In genomic region chrX:103940257-103940656, GRCh38 we compare ENCODE assay signal across 7 cellular contexts. TPM values are rescaled to one million over a fixed set of nuclear protein-coding genes. Genes with fewer than 3 reads are reported as not detected.
A peak's percentile ranks its signal among the peaks of the same experiment; 100 is the strongest.
DNase-seq lines count a peak whose midpoint lies in the region; ATAC-seq and TF ChIP-seq lines count a peak whose summit lies in the region.
"Not testable (repeated sequence)": the region's sequence is repeated elsewhere in the genome, so short reads cannot be mapped to it uniquely, and the experiment has no call there.

No MANE protein-coding gene starts in this region.

- not testable (repeated sequence) for H3K9me3 Mint-ChIP-seq in Calu3 (ENCODE audit: low read depth, unreplicated experiment); T-helper 1 cell treated with Interleukin-12 subunit alpha and Interleukin-12 subunit beta and Interleukin-4 antibody, amounts not matched to agents 30 μg/mL and 1 μg/mL, for 36 hours; activated CD8-positive, alpha-beta T cell treated with anti-CD3 and anti-CD28 coated beads for 36 hours; activated T-helper 1 cell treated with anti-CD3 and anti-CD28 coated beads, Interleukin-12 subunit alpha, Interleukin-12 subunit beta, Interleukin-2, Interleukin-4 antibody, amounts not matched to agents 30 ng/mL and 10 ng/mL and 1 ng/mL, durations not matched to agents 14 hours and 24 hours and 36 hours; stimulated activated naive CD8-positive, alpha-beta T cell treated with anti-CD3 and anti-CD28 coated beads, Interleukin-15, amount 100 ng/mL, for 72 hours

- not testable (repeated sequence) for H2AK5ac ChIP-seq in mesenchymal stem cell (ENCODE audit: low read length, severe bottlenecking)

- H4K8ac ChIP-seq in mesenchymal stem cell (ENCODE audit: low read length) = not testable (repeated sequence)

- not testable (repeated sequence) for TF ChIP-seq CTCF in Calu3 (IDR thresholded peaks at IDR 0.05; ENCODE audit: unreplicated experiment); activated CD8-positive, alpha-beta T cell treated with anti-CD3 and anti-CD28 coated beads for 36 hours (IDR thresholded peaks at IDR 0.05)

- POLR2A ChIA-PET in activated CD8-positive, alpha-beta T cell treated with anti-CD3 and anti-CD28 coated beads for 36 hours (lab: Charles Lee) = interaction anchor here (0.8 kb wide), 1 partner anchor 22 kb away, joined by 3 read pairs; no protein-coding TSS in a partner anchor

- H3K4me2 ChIP-seq in mesenchymal stem cell (ENCODE audit: low read length, poor library complexity, severe bottlenecking) = not testable (repeated sequence)

- not testable (repeated sequence) for H2BK120ac ChIP-seq in mesenchymal stem cell (ENCODE audit: low read depth, low read length)

- H2BK15ac ChIP-seq in mesenchymal stem cell (ENCODE audit: low read depth, poor library complexity, severe bottlenecking) = not testable (repeated sequence)

- H3K79me1 ChIP-seq in mesenchymal stem cell (replicated peaks; ENCODE audit: low read length, poor library complexity, severe bottlenecking) = not testable (repeated sequence)

- H3K18ac ChIP-seq in mesenchymal stem cell (ENCODE audit: low read depth in 1 of 2, low read length in 2 of 2) = not testable (repeated sequence)

- H3K9me3 ChIP-seq in mesenchymal stem cell (ENCODE audit: control insufficient read depth, low read length) = not testable (repeated sequence)

- H3K27me3 Mint-ChIP-seq in Calu3 (ENCODE audit: unreplicated experiment); T-helper 1 cell treated with Interleukin-12 subunit alpha and Interleukin-12 subunit beta and Interleukin-4 antibody, amounts not matched to agents 30 μg/mL and 1 μg/mL, for 36 hours (ENCODE audit: low read depth); activated CD8-positive, alpha-beta T cell treated with anti-CD3 and anti-CD28 coated beads for 36 hours; activated T-helper 1 cell treated with anti-CD3 and anti-CD28 coated beads, Interleukin-12 subunit alpha, Interleukin-12 subunit beta, Interleukin-2, Interleukin-4 antibody, amounts not matched to agents 30 ng/mL and 10 ng/mL and 1 ng/mL, durations not matched to agents 14 hours and 24 hours and 36 hours (ENCODE audit: insufficient read depth); stimulated activated naive CD8-positive, alpha-beta T cell treated with anti-CD3 and anti-CD28 coated beads, Interleukin-15, amount 100 ng/mL, for 72 hours: not testable (repeated sequence)

- H3K27ac Mint-ChIP-seq in Calu3 (ENCODE audit: unreplicated experiment); T-helper 1 cell treated with Interleukin-12 subunit alpha and Interleukin-12 subunit beta and Interleukin-4 antibody, amounts not matched to agents 30 μg/mL and 1 μg/mL, for 36 hours; activated CD8-positive, alpha-beta T cell treated with anti-CD3 and anti-CD28 coated beads for 36 hours: not testable (repeated sequence)
- peak overlapping the region; percentile 48 for H3K27ac Mint-ChIP-seq in activated T-helper 1 cell treated with anti-CD3 and anti-CD28 coated beads, Interleukin-12 subunit alpha, Interleukin-12 subunit beta, Interleukin-2, Interleukin-4 antibody, amounts not matched to agents 30 ng/mL and 10 ng/mL and 1 ng/mL, durations not matched to agents 14 hours and 24 hours and 36 hours
- H3K27ac Mint-ChIP-seq in stimulated activated naive CD8-positive, alpha-beta T cell treated with anti-CD3 and anti-CD28 coated beads, Interleukin-15, amount 100 ng/mL, for 72 hours = peak overlapping the region in 1 of 2 donors; percentile 34

- not testable (repeated sequence) for H2BK12ac ChIP-seq in mesenchymal stem cell (ENCODE audit: low read length in 2 of 2)

- H3K14ac ChIP-seq in mesenchymal stem cell (ENCODE audit: low read length in 2 of 2) = not testable (repeated sequence)

- not testable (repeated sequence) for H3K9ac ChIP-seq in mesenchymal stem cell (ENCODE audit: low read length)

- H2BK5ac ChIP-seq in mesenchymal stem cell (ENCODE audit: low read depth, low read length, poor library complexity, severe bottlenecking) = not testable (repeated sequence)

- intact Hi-C loops in Calu3 (cut with micrococcal nuclease; ENCODE audit: unreplicated experiment) = loop anchor here (2.0 kb wide), 1 partner anchor 21 kb away; no protein-coding TSS in a partner anchor
- intact Hi-C loops in activated CD8-positive, alpha-beta T cell treated with anti-CD3 and anti-CD28 coated beads for 36 hours (cut with micrococcal nuclease); activated T-helper 1 cell treated with anti-CD3 and anti-CD28 coated beads, Interleukin-12 subunit alpha, Interleukin-12 subunit beta, Interleukin-2, Interleukin-4 antibody, amounts not matched to agents 30 ng/mL and 10 ng/mL and 1 ng/mL, durations not matched to agents 14 hours and 24 hours and 36 hours (cut with micrococcal nuclease): not testable (repeated sequence)

- H3K27me3 ChIP-seq in mesenchymal stem cell (ENCODE audit: control insufficient read depth in 1 of 2, insufficient read depth in 1 of 2, low read length in 2 of 2) = not testable (repeated sequence)

- DNase-seq in Calu3 (peak; percentile 16), mesenchymal stem cell (peak; percentile 1)
- DNase-seq in activated CD8-positive, alpha-beta T cell treated with anti-CD3 and anti-CD28 coated beads for 36 hours = peak; percentile 20
- DNase-seq in activated T-helper 1 cell treated with anti-CD3 and anti-CD28 coated beads, Interleukin-12 subunit alpha, Interleukin-12 subunit beta, Interleukin-2, Interleukin-4 antibody, amounts not matched to agents 30 ng/mL and 10 ng/mL and 1 ng/mL, durations not matched to agents 14 hours and 24 hours and 36 hours (ENCODE audit: low spot score) = not testable (repeated sequence)
- peak in 1 of 2 donors; percentile 18 for DNase-seq in stimulated activated naive CD8-positive, alpha-beta T cell treated with anti-CD3 and anti-CD28 coated beads, Interleukin-15, amount 100 ng/mL, for 72 hours

- not testable (repeated sequence) for H3K4me3 ChIP-seq in mesenchymal stem cell (ENCODE audit: insufficient read depth in 1 of 2, low read depth in 1 of 2, low read length in 2 of 2)

- H3K23ac ChIP-seq in mesenchymal stem cell (ENCODE audit: low read length in 2 of 2) = not testable (repeated sequence)

- H3K36me3 Mint-ChIP-seq in Calu3 (ENCODE audit: insufficient read depth, unreplicated experiment); T-helper 1 cell treated with Interleukin-12 subunit alpha and Interleukin-12 subunit beta and Interleukin-4 antibody, amounts not matched to agents 30 μg/mL and 1 μg/mL, for 36 hours (ENCODE audit: low read depth); activated CD8-positive, alpha-beta T cell treated with anti-CD3 and anti-CD28 coated beads for 36 hours (ENCODE audit: low read depth); activated T-helper 1 cell treated with anti-CD3 and anti-CD28 coated beads, Interleukin-12 subunit alpha, Interleukin-12 subunit beta, Interleukin-2, Interleukin-4 antibody, amounts not matched to agents 30 ng/mL and 10 ng/mL and 1 ng/mL, durations not matched to agents 14 hours and 24 hours and 36 hours (ENCODE audit: low read depth): not testable (repeated sequence)

- peak; percentile 48 for ATAC-seq in GM21786 (IDR thresholded peaks at IDR 0.05; ENCODE audit: unreplicated experiment)
- not testable (repeated sequence) for ATAC-seq in activated CD8-positive, alpha-beta T cell treated with anti-CD3 and anti-CD28 coated beads for 36 hours
- ATAC-seq in stimulated activated naive CD8-positive, alpha-beta T cell treated with anti-CD3 and anti-CD28 coated beads, Interleukin-15, amount 100 ng/mL, for 72 hours = peak; percentile 56

- not testable (repeated sequence) for BruUV-seq in Calu3 (replicated peaks; lab: Mats Ljungman, UMichigan)

- CTCF ChIA-PET in Calu3 (lab: Charles Lee) = interaction anchor here (1.4 to 2.4 kb wide), 2 partner anchors 22 to 95 kb away, joined by 3 to 24 read pairs; no protein-coding TSS in a partner anchor
- CTCF ChIA-PET in activated CD8-positive, alpha-beta T cell treated with anti-CD3 and anti-CD28 coated beads for 36 hours (lab: Charles Lee) = interaction anchor here (2.0 to 2.5 kb wide), 2 partner anchors 22 to 95 kb away, joined by 12 to 13 read pairs; no protein-coding TSS in a partner anchor

- not testable (repeated sequence) for H2AFZ ChIP-seq in mesenchymal stem cell (ENCODE audit: low read depth, low read length)

- H3K4me1 ChIP-seq in mesenchymal stem cell (ENCODE audit: control insufficient read depth, insufficient read depth, low read depth, low read length) = not testable (repeated sequence)

- WGBS in mesenchymal stem cell = 63% methylated on average over 6 of the region's 6 CpGs

- not testable (repeated sequence) for H3K4ac ChIP-seq in mesenchymal stem cell (ENCODE audit: low read depth in 1 of 2, low read length in 2 of 2)

- not testable (repeated sequence) for H3K36me3 ChIP-seq in mesenchymal stem cell (ENCODE audit: control insufficient read depth in 1 of 2, insufficient read depth in 2 of 2, low read depth in 1 of 2, low read length in 2 of 2)

- H3K4me1 Mint-ChIP-seq in Calu3 (ENCODE audit: low read depth, unreplicated experiment) = peaks cover 12% of the 10 kb centered on the region
- H3K4me1 Mint-ChIP-seq in T-helper 1 cell treated with Interleukin-12 subunit alpha and Interleukin-12 subunit beta and Interleukin-4 antibody, amounts not matched to agents 30 μg/mL and 1 μg/mL, for 36 hours (ENCODE audit: low read depth) = peaks cover 32% of the 10 kb centered on the region
- peaks cover 45% of the 10 kb centered on the region for H3K4me1 Mint-ChIP-seq in activated CD8-positive, alpha-beta T cell treated with anti-CD3 and anti-CD28 coated beads for 36 hours (ENCODE audit: low read depth)
- H3K4me1 Mint-ChIP-seq in activated T-helper 1 cell treated with anti-CD3 and anti-CD28 coated beads, Interleukin-12 subunit alpha, Interleukin-12 subunit beta, Interleukin-2, Interleukin-4 antibody, amounts not matched to agents 30 ng/mL and 10 ng/mL and 1 ng/mL, durations not matched to agents 14 hours and 24 hours and 36 hours (ENCODE audit: low read depth) = peaks cover 35% of the 10 kb centered on the region
- H3K4me1 Mint-ChIP-seq in stimulated activated naive CD8-positive, alpha-beta T cell treated with anti-CD3 and anti-CD28 coated beads, Interleukin-15, amount 100 ng/mL, for 72 hours = peaks cover 45% of the 10 kb centered on the region

- not testable (repeated sequence) for H3K27ac ChIP-seq in mesenchymal stem cell (ENCODE audit: low read length, poor library complexity, severe bottlenecking)

- not testable (repeated sequence) for H3K4me3 Mint-ChIP-seq in Calu3 (ENCODE audit: low read depth, unreplicated experiment); activated CD8-positive, alpha-beta T cell treated with anti-CD3 and anti-CD28 coated beads for 36 hours; activated T-helper 1 cell treated with anti-CD3 and anti-CD28 coated beads, Interleukin-12 subunit alpha, Interleukin-12 subunit beta, Interleukin-2, Interleukin-4 antibody, amounts not matched to agents 30 ng/mL and 10 ng/mL and 1 ng/mL, durations not matched to agents 14 hours and 24 hours and 36 hours
- H3K4me3 Mint-ChIP-seq in T-helper 1 cell treated with Interleukin-12 subunit alpha and Interleukin-12 subunit beta and Interleukin-4 antibody, amounts not matched to agents 30 μg/mL and 1 μg/mL, for 36 hours = peak overlapping the region; percentile 42
- H3K4me3 Mint-ChIP-seq in stimulated activated naive CD8-positive, alpha-beta T cell treated with anti-CD3 and anti-CD28 coated beads, Interleukin-15, amount 100 ng/mL, for 72 hours = peak overlapping the region; percentile 37 to 41

- H4K91ac ChIP-seq in mesenchymal stem cell (ENCODE audit: low read length) = not testable (repeated sequence)

RNA-seq across cellular contexts. Expression of gene TMSB15B, which starts 22.2 kb away (rescaled TPM):
- 7.7 and 8.2 TPM in 2 replicates for total RNA-seq in Calu3 (2022)
- total RNA-seq in activated CD8-positive, alpha-beta T cell treated with anti-CD3 and anti-CD28 coated beads for 36 hours = 1 to 10 TPM; 6.7 to 7.2 TPM
- 8.6 and 8.9 TPM in 2 replicates for total RNA-seq in activated T-helper 1 cell treated with anti-CD3 and anti-CD28 coated beads, Interleukin-12 subunit alpha, Interleukin-12 subunit beta, Interleukin-2, Interleukin-4 antibody, amounts not matched to agents 30 ng/mL and 10 ng/mL and 1 ng/mL, durations not matched to agents 14 hours and 24 hours and 36 hours
- polyA plus RNA-seq in mesenchymal stem cell (2013, experiment 1 of 2) = 12.8 TPM
- 14.3 TPM for polyA plus RNA-seq in mesenchymal stem cell (2013, experiment 2 of 2)
